13 cellular contexts compared by ENCODE assay signal in genomic region chr19:14413765-14414171, GRCh38. TPM values are rescaled to one million over a fixed set of nuclear protein-coding genes. Genes with fewer than 3 reads are reported as not detected.
A peak's percentile ranks its signal among the peaks of the same experiment; 100 is the strongest.
DNase-seq lines count a peak whose midpoint lies in the region; ATAC-seq and TF ChIP-seq lines count a peak whose summit lies in the region.
"Had no signal": no experiment of that assay in that cellular context is flagged by ENCODE, and none has a peak within 500 bp of the region (broad histone marks: within the 10 kb centered on the region; RNA-seq: fewer than 3 reads in every experiment).

No MANE protein-coding gene starts in this region.

- H3K27ac Mint-ChIP-seq in activated CD8-positive, alpha-beta T cell treated with anti-CD3 and anti-CD28 coated beads for 36 hours = peak overlapping the region; percentile 78
- H3K27ac Mint-ChIP-seq: activated B cell treated with CpG ODN at 0.5 μM for 24 hours had no signal

- intact Hi-C loops in left ventricle myocardium superior (cut with micrococcal nuclease) (no loop called here), Right ventricle myocardium superior (cut with DNase I) (no loop called here)
- intact Hi-C loops in activated CD8-positive, alpha-beta T cell treated with anti-CD3 and anti-CD28 coated beads for 36 hours (cut with micrococcal nuclease) = no loop called here

- H3K9me3 Mint-ChIP-seq in activated CD8-positive, alpha-beta T cell treated with anti-CD3 and anti-CD28 coated beads for 36 hours = no peaks in the 10 kb centered on the region
- H3K9me3 Mint-ChIP-seq: activated B cell treated with CpG ODN at 0.5 μM for 24 hours had no signal

- H3K27me3 Mint-ChIP-seq in activated CD8-positive, alpha-beta T cell treated with anti-CD3 and anti-CD28 coated beads for 36 hours = no peaks in the 10 kb centered on the region
- H3K27me3 Mint-ChIP-seq: activated B cell treated with CpG ODN at 0.5 μM for 24 hours had no signal

- peak; percentile 44 for DNase-seq in left ventricle myocardium superior
- DNase-seq in Right ventricle myocardium superior = no peak
- no peak for DNase-seq in activated CD8-positive, alpha-beta T cell treated with anti-CD3 and anti-CD28 coated beads for 36 hours
- peak; percentile 40 for DNase-seq in glomerular visceral epithelial cell (ENCODE audit: extremely low spot score)
- no peak for DNase-seq in COR-L47 (lab: John Stamatoyannopoulos, UW)
- DNase-seq: activated B cell treated with CpG ODN at 0.5 μM for 24 hours; heart left ventricle; stimulated activated CD4-positive, alpha-beta T cell treated with anti-CD3 and anti-CD28 coated beads, Interleukin-2, amount 100 ng/mL, for 24 hours; testis had no signal

- ATAC-seq in left ventricle myocardium superior (peak; percentile 35), Right ventricle myocardium superior (ENCODE audit: poor library complexity) (no peak), HG03460 (IDR thresholded peaks at IDR 0.05; ENCODE audit: unreplicated experiment) (no peak), HG02938 (IDR thresholded peaks at IDR 0.05; ENCODE audit: unreplicated experiment) (no peak), HG03571 (IDR thresholded peaks at IDR 0.05; ENCODE audit: unreplicated experiment) (no peak)
- no peak for ATAC-seq in activated CD8-positive, alpha-beta T cell treated with anti-CD3 and anti-CD28 coated beads for 36 hours
- ATAC-seq: Panc1 had no signal

- no peak overlapping the region for H3K4me3 Mint-ChIP-seq in activated CD8-positive, alpha-beta T cell treated with anti-CD3 and anti-CD28 coated beads for 36 hours
- H3K4me3 Mint-ChIP-seq: activated B cell treated with CpG ODN at 0.5 μM for 24 hours had no signal

- CTCF ChIA-PET in activated CD8-positive, alpha-beta T cell treated with anti-CD3 and anti-CD28 coated beads for 36 hours (lab: Charles Lee) = interaction anchor here (1.0 to 3.0 kb wide), 4 partner anchors 8 to 56 kb away, joined by 3 to 21 read pairs (median 6); no protein-coding TSS in a partner anchor

- TF ChIP-seq CTCF in activated CD8-positive, alpha-beta T cell treated with anti-CD3 and anti-CD28 coated beads for 36 hours (IDR thresholded peaks at IDR 0.05) = no peak

- H3K4me1 Mint-ChIP-seq in activated CD8-positive, alpha-beta T cell treated with anti-CD3 and anti-CD28 coated beads for 36 hours (ENCODE audit: low read depth) = peaks cover 51% of the 10 kb centered on the region

- POLR2A ChIA-PET in activated CD8-positive, alpha-beta T cell treated with anti-CD3 and anti-CD28 coated beads for 36 hours (lab: Charles Lee) = interaction anchor here (0.6 to 8.9 kb wide), 8 partner anchors 8 to 241 kb away, joined by 3 to 58 read pairs (median 4); partner anchors contain the start of gene ADGRE5

- peaks cover 75% of the 10 kb centered on the region for H3K36me3 Mint-ChIP-seq in activated CD8-positive, alpha-beta T cell treated with anti-CD3 and anti-CD28 coated beads for 36 hours (ENCODE audit: low read depth)

RNA-seq across cellular contexts. Expression of gene DDX39A, which starts 5.4 kb away (rescaled TPM):
- total RNA-seq in left ventricle myocardium superior (32.4 TPM), Right ventricle myocardium superior (29.1 TPM)
- total RNA-seq in activated CD8-positive, alpha-beta T cell treated with anti-CD3 and anti-CD28 coated beads for 36 hours = 100 to 1,000 TPM; 217 to 226 TPM

RNA-seq across cellular contexts. Expression of gene PKN1, which starts 19.3 kb away (rescaled TPM):
- total RNA-seq in left ventricle myocardium superior (162 TPM), Right ventricle myocardium superior (129 TPM)
- total RNA-seq in activated CD8-positive, alpha-beta T cell treated with anti-CD3 and anti-CD28 coated beads for 36 hours = 100 to 1,000 TPM; 172 to 192 TPM

RNA-seq across cellular contexts. Expression of gene ADGRE5, which starts 32.5 kb away (rescaled TPM):
- 39.5 TPM for total RNA-seq in left ventricle myocardium superior
- total RNA-seq in Right ventricle myocardium superior = 32.9 TPM
- 100 to 1,000 TPM; 185 to 186 TPM for total RNA-seq in activated CD8-positive, alpha-beta T cell treated with anti-CD3 and anti-CD28 coated beads for 36 hours

Comparison
In these comparisons a context has a peak if more than half of its experiments do, and no peak if none do; other contexts are left out.
1. DNase-seq: peak in left ventricle myocardium superior (single experiment) and glomerular visceral epithelial cell (single experiment); none in Right ventricle myocardium superior (single experiment), activated CD8-positive, alpha-beta T cell treated with anti-CD3 and anti-CD28 coated beads for 36 hours (single experiment) and COR-L47 (single experiment).